In the genomic region with DNA sequence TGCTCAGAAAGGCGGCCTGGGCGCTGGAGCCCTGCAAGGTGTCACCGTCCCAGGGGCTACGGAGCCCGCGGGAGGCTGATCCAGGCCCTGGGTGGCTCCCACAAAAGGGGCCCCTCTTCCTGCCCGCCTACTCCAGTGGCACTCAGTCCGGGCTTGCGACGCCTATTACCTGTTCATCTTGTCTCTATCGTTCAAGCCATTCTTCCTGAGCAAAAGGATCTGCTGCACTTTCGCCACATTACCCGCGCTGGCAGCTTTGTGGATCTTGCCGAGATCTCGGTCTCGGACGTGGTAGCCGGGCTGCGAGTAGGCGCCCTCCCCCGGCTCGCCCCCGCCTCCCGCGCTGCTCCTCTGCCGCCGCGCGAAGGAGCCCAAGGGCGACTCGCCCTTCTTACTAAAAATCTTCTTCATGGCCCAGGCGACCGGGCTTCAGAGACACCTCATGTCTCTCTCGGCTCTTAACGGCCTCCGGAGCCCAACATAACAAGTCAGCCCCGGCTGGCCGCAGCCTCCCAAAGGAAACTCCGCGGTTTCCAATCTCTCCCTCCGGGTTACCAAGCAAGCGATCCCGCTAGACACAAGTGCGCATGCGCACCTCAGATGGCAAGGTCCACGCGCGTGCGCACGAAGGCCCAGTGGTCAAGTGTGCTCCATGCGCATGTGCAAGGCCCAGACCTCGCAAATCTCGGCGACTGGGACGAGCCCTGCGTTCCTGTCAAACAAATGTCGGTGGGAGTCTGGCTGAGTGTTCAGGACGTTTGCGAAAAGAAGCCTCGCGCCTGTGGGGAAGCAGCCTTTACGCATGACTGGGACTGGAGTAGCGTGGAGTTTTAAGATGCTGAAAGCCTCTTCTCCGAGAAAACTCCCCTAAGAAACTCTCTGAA, we compare ENCODE assay signal across 1 cellular context.
A peak's percentile ranks its signal among the peaks of the same experiment; 100 is the strongest.
TF ChIP-seq lines count a peak whose summit lies in the region.

A gene (minus strand): TSS at position 579 of the 884 bp plus-strand sequence. CDS start 168 bp downstream, at position 411.

TF ChIP-seq in WTC11, 78 proteins besides CTCF, POLR2A, EP300 and RAD21 (continued from another document):
- TF ChIP-seq, protein P1, sequence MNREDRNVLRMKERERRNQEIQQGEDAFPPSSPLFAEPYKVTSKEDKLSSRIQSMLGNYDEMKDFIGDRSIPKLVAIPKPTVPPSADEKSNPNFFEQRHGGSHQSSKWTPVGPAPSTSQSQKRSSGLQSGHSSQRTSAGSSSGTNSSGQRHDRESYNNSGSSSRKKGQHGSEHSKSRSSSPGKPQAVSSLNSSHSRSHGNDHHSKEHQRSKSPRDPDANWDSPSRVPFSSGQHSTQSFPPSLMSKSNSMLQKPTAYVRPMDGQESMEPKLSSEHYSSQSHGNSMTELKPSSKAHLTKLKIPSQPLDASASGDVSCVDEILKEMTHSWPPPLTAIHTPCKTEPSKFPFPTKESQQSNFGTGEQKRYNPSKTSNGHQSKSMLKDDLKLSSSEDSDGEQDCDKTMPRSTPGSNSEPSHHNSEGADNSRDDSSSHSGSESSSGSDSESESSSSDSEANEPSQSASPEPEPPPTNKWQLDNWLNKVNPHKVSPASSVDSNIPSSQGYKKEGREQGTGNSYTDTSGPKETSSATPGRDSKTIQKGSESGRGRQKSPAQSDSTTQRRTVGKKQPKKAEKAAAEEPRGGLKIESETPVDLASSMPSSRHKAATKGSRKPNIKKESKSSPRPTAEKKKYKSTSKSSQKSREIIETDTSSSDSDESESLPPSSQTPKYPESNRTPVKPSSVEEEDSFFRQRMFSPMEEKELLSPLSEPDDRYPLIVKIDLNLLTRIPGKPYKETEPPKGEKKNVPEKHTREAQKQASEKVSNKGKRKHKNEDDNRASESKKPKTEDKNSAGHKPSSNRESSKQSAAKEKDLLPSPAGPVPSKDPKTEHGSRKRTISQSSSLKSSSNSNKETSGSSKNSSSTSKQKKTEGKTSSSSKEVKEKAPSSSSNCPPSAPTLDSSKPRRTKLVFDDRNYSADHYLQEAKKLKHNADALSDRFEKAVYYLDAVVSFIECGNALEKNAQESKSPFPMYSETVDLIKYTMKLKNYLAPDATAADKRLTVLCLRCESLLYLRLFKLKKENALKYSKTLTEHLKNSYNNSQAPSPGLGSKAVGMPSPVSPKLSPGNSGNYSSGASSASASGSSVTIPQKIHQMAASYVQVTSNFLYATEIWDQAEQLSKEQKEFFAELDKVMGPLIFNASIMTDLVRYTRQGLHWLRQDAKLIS (CRISPR knock-in tag; IDR thresholded peaks at IDR 0.05; ENCODE audit: borderline replicate concordance) = no peak
- TF ChIP-seq PRRX2 (CRISPR knock-in tag; IDR thresholded peaks at IDR 0.05) (no peak), RORB (CRISPR knock-in tag; IDR thresholded peaks at IDR 0.05) (no peak), TEAD1 (CRISPR knock-in tag; IDR thresholded peaks at IDR 0.05) (0 out of 2 replicates have a peak, but pooled peaks have one; percentile 23)
- TF ChIP-seq, protein P2, sequence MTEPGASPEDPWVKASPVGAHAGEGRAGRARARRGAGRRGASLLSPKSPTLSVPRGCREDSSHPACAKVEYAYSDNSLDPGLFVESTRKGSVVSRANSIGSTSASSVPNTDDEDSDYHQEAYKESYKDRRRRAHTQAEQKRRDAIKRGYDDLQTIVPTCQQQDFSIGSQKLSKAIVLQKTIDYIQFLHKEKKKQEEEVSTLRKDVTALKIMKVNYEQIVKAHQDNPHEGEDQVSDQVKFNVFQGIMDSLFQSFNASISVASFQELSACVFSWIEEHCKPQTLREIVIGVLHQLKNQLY (CRISPR knock-in tag; IDR thresholded peaks at IDR 0.05) = no peak
- TF ChIP-seq, protein P3, sequence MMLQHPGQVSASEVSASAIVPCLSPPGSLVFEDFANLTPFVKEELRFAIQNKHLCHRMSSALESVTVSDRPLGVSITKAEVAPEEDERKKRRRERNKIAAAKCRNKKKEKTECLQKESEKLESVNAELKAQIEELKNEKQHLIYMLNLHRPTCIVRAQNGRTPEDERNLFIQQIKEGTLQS (CRISPR knock-in tag; conservative IDR thresholded peaks at IDR 0.05) = no peak
TF ChIP-seq in WTC11: peak in this region for 3.
